31 cellular contexts compared by ENCODE assay signal in the genomic region with DNA sequence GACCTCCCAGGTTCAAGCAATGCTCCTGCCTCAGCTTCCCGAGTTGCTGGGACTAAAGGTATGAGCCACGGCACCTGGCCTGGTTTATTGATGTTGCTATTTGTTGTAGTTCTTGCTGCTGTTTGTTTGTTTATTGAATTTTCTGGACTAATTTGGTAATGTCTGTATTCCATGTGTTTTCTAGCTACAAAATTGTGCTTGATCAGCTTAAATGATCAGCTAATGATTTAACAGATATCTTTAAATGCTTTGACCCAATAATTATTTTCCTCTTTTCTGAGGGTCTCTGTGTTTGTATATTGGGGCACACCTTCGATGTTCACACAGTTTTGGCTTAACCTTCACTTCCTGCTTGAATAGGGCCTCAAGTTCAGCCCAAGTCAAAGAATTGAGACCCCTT.
"Had no signal": no experiment of that assay in that cellular context is flagged by ENCODE, and none has a peak within 500 bp of the region (broad histone marks: within the 10 kb centered on the region; RNA-seq: fewer than 3 reads in every experiment).

No MANE protein-coding gene starts in this region.

- H3K27me3 ChIP-seq: neural progenitor cell, ovary, spleen, suprapubic skin, testis, tibial artery, transverse colon, upper lobe of right lung, uterus had no signal

- H3K27me3 Mint-ChIP-seq: progenitor cell of endocrine pancreas; stimulated activated memory B cell treated with anti-CD40 and anti-IgM and Interleukin-4, amounts not matched to agents 10 μg/mL and 1 μg/mL and 100 μg/mL, for 72 hours; stimulated activated naive CD8-positive, alpha-beta T cell treated with anti-CD3 and anti-CD28 coated beads, Interleukin-15, amount 100 ng/mL, for 72 hours; type B pancreatic cell had no signal

- H3K4me3 Mint-ChIP-seq: natural killer cell; nephron; neural progenitor cell; stimulated activated memory B cell treated with anti-CD40 and anti-IgM and Interleukin-4, amounts not matched to agents 10 μg/mL and 1 μg/mL and 100 μg/mL, for 72 hours; stimulated activated naive CD8-positive, alpha-beta T cell treated with anti-CD3 and anti-CD28 coated beads, Interleukin-15, amount 100 ng/mL, for 72 hours; type B pancreatic cell had no signal

- H3K27ac ChIP-seq: neural progenitor cell, ovary, parathyroid adenoma, psoas muscle, skin epidermis, spleen, suprapubic skin, testis, tibial artery, transverse colon, upper lobe of right lung, uterus had no signal

- DNase-seq: natural killer cell; occipital lobe; ovary; posterior cingulate gyrus; psoas muscle; right cardiac atrium; spleen; stimulated activated CD4-positive, alpha-beta T cell treated with anti-CD3 and anti-CD28 coated beads, Interleukin-12 subunit alpha, Interleukin-12 subunit beta, amount 100 ng/mL, for 4 hours; stimulated activated CD4-positive, alpha-beta T cell treated with anti-CD3 and anti-CD28 coated beads, Interleukin-1b, Interleukin-23, amount 100 ng/mL, for 48 hours; stimulated activated CD4-positive, alpha-beta T cell treated with anti-CD3 and anti-CD28 coated beads, Interleukin-4, amount 100 ng/mL, for 1 hour; stimulated activated CD4-positive, alpha-beta T cell treated with anti-CD3 and anti-CD28 coated beads, Interleukin-4, amount 100 ng/mL, for 4 hours; stimulated activated CD8-positive, alpha-beta memory T cell treated with anti-CD3 and anti-CD28 coated beads, Interleukin-4, amount 100 ng/mL, for 48 hours; stimulated activated naive CD4-positive, alpha-beta T cell; stimulated activated naive CD8-positive, alpha-beta T cell treated with anti-CD3 and anti-CD28 coated beads, Interleukin-15, amount 100 ng/mL, for 72 hours; stimulated activated naive CD8-positive, alpha-beta T cell treated with anti-CD3 and anti-CD28 coated beads, Interleukin-15, Interleukin-2, amounts not matched to agents 100 U/mL and 50 U/mL, for 24 hours; substantia nigra; testis; tibial artery; transverse colon; upper lobe of right lung; uterus had no signal

- H2AFZ ChIP-seq: neural progenitor cell, parathyroid adenoma had no signal

- H3K9me3 ChIP-seq: ovary, suprapubic skin, testis, tibial artery, transverse colon, upper lobe of right lung, uterus had no signal

- H3K36me3 ChIP-seq: ovary, spleen, suprapubic skin, tibial artery, transverse colon, upper lobe of right lung, uterus had no signal

- H3K4me2 ChIP-seq: neural progenitor cell, smooth muscle cell had no signal

- H3K4me1 ChIP-seq: parathyroid adenoma, psoas muscle, spleen, suprapubic skin, testis, tibial artery, transverse colon, upper lobe of right lung, uterus had no signal

- H3K9me3 Mint-ChIP-seq: stimulated activated memory B cell treated with anti-CD40 and anti-IgM and Interleukin-4, amounts not matched to agents 10 μg/mL and 1 μg/mL and 100 μg/mL, for 72 hours; stimulated activated naive CD8-positive, alpha-beta T cell treated with anti-CD3 and anti-CD28 coated beads, Interleukin-15, amount 100 ng/mL, for 72 hours had no signal

- H3K79me2 ChIP-seq: parathyroid adenoma had no signal

- H3K4me3 ChIP-seq: neural progenitor cell, ovary, psoas muscle, skin epidermis, smooth muscle cell, spleen, suprapubic skin, testis, tibial artery, transverse colon, upper lobe of right lung, uterus had no signal

- ATAC-seq: natural killer cell; psoas muscle; right cardiac atrium; sciatic nerve; stimulated activated memory B cell treated with anti-CD40 and anti-IgM and Interleukin-4, amounts not matched to agents 10 μg/mL and 1 μg/mL and 100 μg/mL, for 72 hours; stimulated activated naive CD8-positive, alpha-beta T cell treated with anti-CD3 and anti-CD28 coated beads, Interleukin-15, amount 100 ng/mL, for 72 hours; stimulated activated naive CD8-positive, alpha-beta T cell treated with anti-CD3 and anti-CD28 coated beads, Interleukin-15, Interleukin-2, amounts not matched to agents 100 U/mL and 50 U/mL, for 24 hours; upper lobe of right lung had no signal

- H3K4me1 Mint-ChIP-seq: natural killer cell; nephron; neural progenitor cell; stimulated activated memory B cell treated with anti-CD40 and anti-IgM and Interleukin-4, amounts not matched to agents 10 μg/mL and 1 μg/mL and 100 μg/mL, for 72 hours; stimulated activated naive CD8-positive, alpha-beta T cell treated with anti-CD3 and anti-CD28 coated beads, Interleukin-15, amount 100 ng/mL, for 72 hours had no signal

- H3K27ac Mint-ChIP-seq: natural killer cell; nephron; neural progenitor cell; progenitor cell of endocrine pancreas; stimulated activated memory B cell treated with anti-CD40 and anti-IgM and Interleukin-4, amounts not matched to agents 10 μg/mL and 1 μg/mL and 100 μg/mL, for 72 hours; stimulated activated naive CD8-positive, alpha-beta T cell treated with anti-CD3 and anti-CD28 coated beads, Interleukin-15, amount 100 ng/mL, for 72 hours; type B pancreatic cell had no signal

- H3K36me3 Mint-ChIP-seq: natural killer cell; neural progenitor cell; stimulated activated memory B cell treated with anti-CD40 and anti-IgM and Interleukin-4, amounts not matched to agents 10 μg/mL and 1 μg/mL and 100 μg/mL, for 72 hours; type B pancreatic cell had no signal

- H3K9ac ChIP-seq: neural progenitor cell, parathyroid adenoma had no signal
